In genomic region chr6:88985901-88986300, GRCh38 we compare ENCODE assay signal across 26 cellular contexts.
"Had no signal": no experiment of that assay in that cellular context is flagged by ENCODE, and none has a peak within 500 bp of the region (broad histone marks: within the 10 kb centered on the region; RNA-seq: fewer than 3 reads in every experiment).

No MANE protein-coding gene starts in this region.

- H3K4me3 ChIP-seq: cardiac muscle cell, Peyer's patch, SJSA1 had no signal

- H3K27ac ChIP-seq: cardiac muscle cell, Peyer's patch, SJSA1 had no signal

- H3K27ac Mint-ChIP-seq: activated CD4-positive, alpha-beta T cell treated with anti-CD3 and anti-CD28 coated beads, Interleukin-2, amount 10 ng/mL, durations not matched to agents 24 days and 14 days; activated CD8-positive, alpha-beta memory T cell treated with anti-CD3 and anti-CD28 coated beads, Interleukin-2, amount 10 ng/mL, durations not matched to agents 7 days and 5 days; activated naive CD4-positive, alpha-beta T cell treated with anti-CD3 and anti-CD28 coated beads, Interleukin-2, amount 50 U/mL, for 24 hours; activated T-cell treated with anti-CD3 and anti-CD28 coated beads, Interleukin-2, amount 50 U/mL, for 24 hours; activated T-helper 1 cell treated with anti-CD3 and anti-CD28 coated beads, Interleukin-12 subunit alpha, Interleukin-12 subunit beta, Interleukin-2, Interleukin-4 antibody, amounts not matched to agents 30 ng/mL and 10 ng/mL and 1 ng/mL, durations not matched to agents 14 hours and 24 hours and 36 hours; T-helper 2 cell treated with Interferon-gamma antibody and Interleukin-4, amounts not matched to agents 5 μg/mL and 100 μg/mL, for 36 hours had no signal

- DNase-seq: activated CD4-positive, alpha-beta T cell treated with anti-CD3 and anti-CD28 coated beads for 1 hour; activated CD4-positive, alpha-beta T cell treated with anti-CD3 and anti-CD28 coated beads, Interleukin-2, amount 10 ng/mL, durations not matched to agents 24 days and 14 days; activated CD4-positive, alpha-beta T cell treated with anti-CD3 and anti-CD28 coated beads, Interleukin-2, amount 50 U/mL, for 48 hours; activated CD8-positive, alpha-beta memory T cell treated with anti-CD3 and anti-CD28 coated beads, Interleukin-2, amount 10 ng/mL, durations not matched to agents 7 days and 5 days; activated effector memory CD4-positive, alpha-beta T cell treated with Interleukin-2 at 50 U/mL for 16 hours; activated naive CD4-positive, alpha-beta T cell; activated T-cell treated with anti-CD3 and anti-CD28 coated beads, Interleukin-2, amount 50 U/mL, for 24 hours; amniotic stem cell; KG1; NCI-H1048; NCI-H2029; NCI-H345; NCI-H510A; NCI-H526 treated with DMSO at 0.1 percent for 48 hours; NCI-H82; Peyer's patch; SHP77; SW 1271 had no signal

- H3K4me1 Mint-ChIP-seq: activated CD4-positive, alpha-beta T cell treated with anti-CD3 and anti-CD28 coated beads, Interleukin-2, amount 10 ng/mL, durations not matched to agents 24 days and 14 days; activated CD8-positive, alpha-beta memory T cell treated with anti-CD3 and anti-CD28 coated beads, Interleukin-2, amount 10 ng/mL, durations not matched to agents 7 days and 5 days had no signal

- H3K27me3 Mint-ChIP-seq: activated naive CD4-positive, alpha-beta T cell treated with anti-CD3 and anti-CD28 coated beads, Interleukin-2, amount 50 U/mL, for 24 hours; activated T-cell treated with anti-CD3 and anti-CD28 coated beads, Interleukin-2, amount 50 U/mL, for 24 hours had no signal

- H3K4me1 ChIP-seq: Peyer's patch, SJSA1 had no signal

- H3K36me3 Mint-ChIP-seq: activated CD8-positive, alpha-beta memory T cell treated with anti-CD3 and anti-CD28 coated beads, Interleukin-2, amount 10 ng/mL, durations not matched to agents 7 days and 5 days; activated naive CD4-positive, alpha-beta T cell treated with anti-CD3 and anti-CD28 coated beads, Interleukin-2, amount 50 U/mL, for 24 hours; brain had no signal

- H3K9me3 Mint-ChIP-seq: activated CD4-positive, alpha-beta T cell treated with anti-CD3 and anti-CD28 coated beads, Interleukin-2, amount 10 ng/mL, durations not matched to agents 24 days and 14 days; activated naive CD4-positive, alpha-beta T cell treated with anti-CD3 and anti-CD28 coated beads, Interleukin-2, amount 50 U/mL, for 24 hours; activated T-cell treated with anti-CD3 and anti-CD28 coated beads, Interleukin-2, amount 50 U/mL, for 24 hours; activated T-helper 1 cell treated with anti-CD3 and anti-CD28 coated beads, Interleukin-12 subunit alpha, Interleukin-12 subunit beta, Interleukin-2, Interleukin-4 antibody, amounts not matched to agents 30 ng/mL and 10 ng/mL and 1 ng/mL, durations not matched to agents 14 hours and 24 hours and 36 hours; brain; T-helper 2 cell treated with Interferon-gamma antibody and Interleukin-4, amounts not matched to agents 5 μg/mL and 100 μg/mL, for 36 hours had no signal

- H3K9me3 ChIP-seq: Peyer's patch, SJSA1 had no signal

- FAIRE-seq: astrocyte had no signal

- H3K36me3 ChIP-seq: cardiac muscle cell, Peyer's patch, SJSA1 had no signal

- H3K4me3 Mint-ChIP-seq: activated CD4-positive, alpha-beta T cell treated with anti-CD3 and anti-CD28 coated beads, Interleukin-2, amount 10 ng/mL, durations not matched to agents 24 days and 14 days; activated CD8-positive, alpha-beta memory T cell treated with anti-CD3 and anti-CD28 coated beads, Interleukin-2, amount 10 ng/mL, durations not matched to agents 7 days and 5 days; activated naive CD4-positive, alpha-beta T cell treated with anti-CD3 and anti-CD28 coated beads, Interleukin-2, amount 50 U/mL, for 24 hours; activated T-cell treated with anti-CD3 and anti-CD28 coated beads, Interleukin-2, amount 50 U/mL, for 24 hours; activated T-helper 1 cell treated with anti-CD3 and anti-CD28 coated beads, Interleukin-12 subunit alpha, Interleukin-12 subunit beta, Interleukin-2, Interleukin-4 antibody, amounts not matched to agents 30 ng/mL and 10 ng/mL and 1 ng/mL, durations not matched to agents 14 hours and 24 hours and 36 hours; brain; T-helper 2 cell treated with Interferon-gamma antibody and Interleukin-4, amounts not matched to agents 5 μg/mL and 100 μg/mL, for 36 hours had no signal

- H3K27me3 ChIP-seq: Peyer's patch, SJSA1 had no signal

- ATAC-seq: activated CD8-positive, alpha-beta memory T cell treated with anti-CD3 and anti-CD28 coated beads, Interleukin-2, amount 10 ng/mL, durations not matched to agents 7 days and 5 days; SK-N-SH treated with all-trans-retinoic acid at 6 μM for 48 hours had no signal
